In genomic region chr6:150641398-150642139, GRCh38 we compare ENCODE assay signal across 8 cellular contexts. TPM values are rescaled to one million over a fixed set of nuclear protein-coding genes. Genes with fewer than 3 reads are reported as not detected.
DNase-seq lines count a peak whose midpoint lies in the region; ATAC-seq and TF ChIP-seq lines count a peak whose summit lies in the region.

No MANE protein-coding gene starts in this region.

- H3K9me3 ChIP-seq in lung (ENCODE audit: control insufficient read depth in 2 of 2, insufficient read depth in 1 of 2, low read length in 1 of 2): no peaks in the 10 kb centered on the region

- H3K4me3 Mint-ChIP-seq in activated CD8-positive, alpha-beta T cell treated with anti-CD3 and anti-CD28 coated beads for 36 hours: peak overlapping the region; percentile 56

- POLR2A ChIA-PET in activated CD8-positive, alpha-beta T cell treated with anti-CD3 and anti-CD28 coated beads for 36 hours (lab: Charles Lee): no interaction called here

- CTCF ChIA-PET in activated CD8-positive, alpha-beta T cell treated with anti-CD3 and anti-CD28 coated beads for 36 hours (lab: Charles Lee): interaction anchor here (0.8 kb wide), 1 partner anchor 41 kb away, joined by 3 read pairs; no protein-coding TSS in a partner anchor

- DNase-seq in GM12864 (ENCODE audit: low read depth): no peak
- DNase-seq in activated CD8-positive, alpha-beta T cell treated with anti-CD3 and anti-CD28 coated beads for 36 hours: no peak
- no peak for DNase-seq in lung (ENCODE audit: low spot score)
- DNase-seq in SKM-1 (lab: John Stamatoyannopoulos, UW; ENCODE audit: unreplicated experiment): no peak
- no peak for DNase-seq in ureter (ENCODE audit: low spot score)
- DNase-seq in OCI-M2 (lab: John Stamatoyannopoulos, UW; ENCODE audit: unreplicated experiment): no peak

- no peaks in the 10 kb centered on the region for H3K36me3 ChIP-seq in lung (ENCODE audit: control insufficient read depth in 2 of 2, insufficient read depth in 2 of 2, low read length in 2 of 2)

- ATAC-seq in HG02678 (IDR thresholded peaks at IDR 0.05; ENCODE audit: unreplicated experiment) (peak; percentile 59), lung (ENCODE audit: insufficient read depth, low FRiP score) (peak; percentile 41), GM19397 (IDR thresholded peaks at IDR 0.05; ENCODE audit: unreplicated experiment) (no peak)
- no peak for ATAC-seq in activated CD8-positive, alpha-beta T cell treated with anti-CD3 and anti-CD28 coated beads for 36 hours

- no peaks in the 10 kb centered on the region for H3K9me3 Mint-ChIP-seq in activated CD8-positive, alpha-beta T cell treated with anti-CD3 and anti-CD28 coated beads for 36 hours

- H3K27ac Mint-ChIP-seq in activated CD8-positive, alpha-beta T cell treated with anti-CD3 and anti-CD28 coated beads for 36 hours: no peak overlapping the region

- WGBS in lung, 2 donors: 6% methylated on average over 6 of the region's 6 CpGs

- H3K27me3 ChIP-seq in lung (ENCODE audit: control insufficient read depth, insufficient read depth): no peaks in the 10 kb centered on the region

- peaks cover 28% of the 10 kb centered on the region for H3K4me1 Mint-ChIP-seq in activated CD8-positive, alpha-beta T cell treated with anti-CD3 and anti-CD28 coated beads for 36 hours (ENCODE audit: low read depth)

- H3K27ac ChIP-seq in lung (ENCODE audit: low read depth in 1 of 2, low read length in 1 of 2): no peak overlapping the region

- H3K4me1 ChIP-seq in lung (ENCODE audit: control insufficient read depth in 2 of 2, insufficient read depth in 2 of 2, low read length in 2 of 2): peaks cover 3 to 5% of the 10 kb centered on the region in 2 donors

- TF ChIP-seq CTCF in GM12864 (IDR thresholded peaks at IDR 0.05; ENCODE audit: low read depth, low read length, missing control alignments): no peak
- TF ChIP-seq CTCF in activated CD8-positive, alpha-beta T cell treated with anti-CD3 and anti-CD28 coated beads for 36 hours (IDR thresholded peaks at IDR 0.05): no peak
- no peak for TF ChIP-seq CTCF in lung (IDR thresholded peaks at IDR 0.05; ENCODE audit: control extremely low read depth, extremely low read depth)

- no peaks in the 10 kb centered on the region for H3K36me3 Mint-ChIP-seq in activated CD8-positive, alpha-beta T cell treated with anti-CD3 and anti-CD28 coated beads for 36 hours (ENCODE audit: low read depth)

- H3K4me3 ChIP-seq in GM12864 (ENCODE audit: low read depth, low read length): peak overlapping the region; percentile 26; the same call in 1 of the 2 replicates
- H3K4me3 ChIP-seq in lung: no peak overlapping the region

- peaks cover 14% of the 10 kb centered on the region for H3K27me3 Mint-ChIP-seq in activated CD8-positive, alpha-beta T cell treated with anti-CD3 and anti-CD28 coated beads for 36 hours

- intact Hi-C loops in activated CD8-positive, alpha-beta T cell treated with anti-CD3 and anti-CD28 coated beads for 36 hours (cut with micrococcal nuclease): no loop called here

RNA-seq across cellular contexts. Expression of gene PLEKHG1, which starts 41.9 kb away (rescaled TPM):
- total RNA-seq in activated CD8-positive, alpha-beta T cell treated with anti-CD3 and anti-CD28 coated beads for 36 hours: 1 to 10 TPM; 4.2 to 4.8 TPM
- total RNA-seq in lung (10 to 100 TPM; 40.0 to 42.0 TPM), ureter (78.9 TPM)
- 1 to 10 TPM; 7.7 to 8.8 TPM for polyA plus RNA-seq in lung

Comparison
In these comparisons a context has a peak if more than half of its experiments do, and no peak if none do; other contexts are left out.
1. ATAC-seq: peak in HG02678 (single experiment) and lung (single experiment); none in activated CD8-positive, alpha-beta T cell treated with anti-CD3 and anti-CD28 coated beads for 36 hours (single experiment) and GM19397 (single experiment).
2. RNA of gene PLEKHG1, which starts 41.9 kb away (total RNA-seq): 78.9 TPM in ureter (single experiment) and 40.0 to 42.0 TPM in lung; 4.2 to 4.8 TPM in activated CD8-positive, alpha-beta T cell treated with anti-CD3 and anti-CD28 coated beads for 36 hours; every median in the first group is over 4 times any median in the second.